Comparison of ENCODE assay signal across 21 cellular contexts in the genomic region with DNA sequence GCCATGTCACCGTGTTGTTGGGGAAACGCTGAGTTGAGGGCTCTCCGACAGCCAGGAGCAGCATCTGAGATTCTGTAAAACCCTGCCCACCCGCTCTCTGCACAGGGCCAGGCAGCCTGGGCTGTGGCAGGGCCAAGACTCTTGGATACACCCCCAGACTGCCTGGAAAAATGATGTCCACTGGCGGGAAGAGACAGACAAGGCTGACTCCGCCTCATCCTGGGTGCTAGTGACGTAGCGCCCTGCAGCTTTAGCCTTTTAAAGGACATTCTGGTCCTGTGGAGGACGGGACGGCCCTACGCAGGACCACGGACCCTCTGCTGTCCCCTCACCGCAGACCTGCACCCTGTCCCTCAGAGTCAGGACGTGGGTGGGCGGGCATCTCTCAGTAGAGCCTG. TPM values are rescaled to one million over a fixed set of nuclear protein-coding genes. Genes with fewer than 3 reads are reported as not detected.
DNase-seq lines count a peak whose midpoint lies in the region; ATAC-seq and TF ChIP-seq lines count a peak whose summit lies in the region.
"Had no signal": no experiment of that assay in that cellular context is flagged by ENCODE, and none has a peak within 500 bp of the region (broad histone marks: within the 10 kb centered on the region; RNA-seq: fewer than 3 reads in every experiment).

No MANE protein-coding gene starts in this region.

- no peak overlapping the region for H4K8ac ChIP-seq in neuronal stem cell (ENCODE audit: low read depth, low read length)

- no peak for TF ChIP-seq CTCF in activated CD8-positive, alpha-beta T cell treated with anti-CD3 and anti-CD28 coated beads for 36 hours (IDR thresholded peaks at IDR 0.05)
- TF ChIP-seq CTCF in endodermal cell (conservative IDR thresholded peaks at IDR 0.05) (no peak), OCI-LY7 (conservative IDR thresholded peaks at IDR 0.05; ENCODE audit: low read length) (no peak)

- peaks cover 11% of the 10 kb centered on the region for H3K27me3 Mint-ChIP-seq in activated CD8-positive, alpha-beta T cell treated with anti-CD3 and anti-CD28 coated beads, Interleukin-2, amount 10 ng/mL, durations not matched to agents 7 days and 5 days (ENCODE audit: low read depth)
- H3K27me3 Mint-ChIP-seq in activated CD8-positive, alpha-beta T cell treated with anti-CD3 and anti-CD28 coated beads for 36 hours: peaks cover 19% of the 10 kb centered on the region
- H3K27me3 Mint-ChIP-seq in endodermal cell (ENCODE audit: insufficient read depth): no peaks in the 10 kb centered on the region
- peaks cover 33% of the 10 kb centered on the region for H3K27me3 Mint-ChIP-seq in stimulated activated memory B cell treated with anti-CD40 and anti-IgM and Interleukin-4, amounts not matched to agents 10 μg/mL and 1 μg/mL and 100 μg/mL, for 72 hours

- H2BK5ac ChIP-seq in neuronal stem cell (ENCODE audit: low read length): no peak overlapping the region

- H3K27ac Mint-ChIP-seq in activated CD8-positive, alpha-beta T cell treated with anti-CD3 and anti-CD28 coated beads, Interleukin-2, amount 10 ng/mL, durations not matched to agents 7 days and 5 days: no peak overlapping the region
- H3K27ac Mint-ChIP-seq in activated CD8-positive, alpha-beta T cell treated with anti-CD3 and anti-CD28 coated beads for 36 hours: no peak overlapping the region
- H3K27ac Mint-ChIP-seq in endodermal cell: no peak overlapping the region
- no peak overlapping the region for H3K27ac Mint-ChIP-seq in stimulated activated memory B cell treated with anti-CD40 and anti-IgM and Interleukin-4, amounts not matched to agents 10 μg/mL and 1 μg/mL and 100 μg/mL, for 72 hours
- H3K27ac Mint-ChIP-seq: CD8-positive, alpha-beta T cell had no signal

- H3K23ac ChIP-seq in neuronal stem cell (ENCODE audit: low read depth, low read length, poor library complexity): peak overlapping the region; percentile 26

- no peaks in the 10 kb centered on the region for H3K79me2 ChIP-seq in OCI-LY7 (ENCODE audit: insufficient read depth, low read depth, low read length)

- no peak overlapping the region for H4K91ac ChIP-seq in neuronal stem cell (ENCODE audit: low read depth, low read length, poor library complexity)

- no peaks in the 10 kb centered on the region for H3K79me1 ChIP-seq in neuronal stem cell (ENCODE audit: low read depth, low read length)

- no peak overlapping the region for H3K18ac ChIP-seq in neuronal stem cell (ENCODE audit: low read length)

- no peaks in the 10 kb centered on the region for H3K9me2 ChIP-seq in OCI-LY7 (ENCODE audit: insufficient read depth, low read length)

- H3K9me3 Mint-ChIP-seq in activated CD8-positive, alpha-beta T cell treated with anti-CD3 and anti-CD28 coated beads, Interleukin-2, amount 10 ng/mL, durations not matched to agents 7 days and 5 days (ENCODE audit: insufficient read depth): no peaks in the 10 kb centered on the region
- no peaks in the 10 kb centered on the region for H3K9me3 Mint-ChIP-seq in activated CD8-positive, alpha-beta T cell treated with anti-CD3 and anti-CD28 coated beads for 36 hours
- peaks cover 90% of the 10 kb centered on the region for H3K9me3 Mint-ChIP-seq in endodermal cell
- H3K9me3 Mint-ChIP-seq in stimulated activated memory B cell treated with anti-CD40 and anti-IgM and Interleukin-4, amounts not matched to agents 10 μg/mL and 1 μg/mL and 100 μg/mL, for 72 hours: peaks cover 5% of the 10 kb centered on the region
- H3K9me3 Mint-ChIP-seq: CD8-positive, alpha-beta T cell; IgD-negative memory B cell had no signal

- no peak overlapping the region for H3K4me2 ChIP-seq in neuronal stem cell (ENCODE audit: insufficient read depth, low read length, poor library complexity, severe bottlenecking)
- no peak overlapping the region for H3K4me2 ChIP-seq in OCI-LY7 (ENCODE audit: low read length)
- H3K4me2 ChIP-seq: A549 had no signal

- WGBS in endodermal cell (ENCODE audit: insufficient coverage in 1 of 2, insufficient read length in 1 of 2), 2 experiments: 73 to 78% methylated on average over 7 to 15 of the region's 15 CpGs
- WGBS in neuronal stem cell (ENCODE audit: extremely low coverage in 2 of 2, insufficient read length in 2 of 2, insufficient replicate concordance in 1 of 2), 2 donors: no CpG with 5 or more reads among the region's 15 CpGs

- H3K36me3 ChIP-seq in endodermal cell (ENCODE audit: control insufficient read depth, insufficient read depth, low read length) (no peaks in the 10 kb centered on the region), neuronal stem cell (replicated peaks in 1 of 2; ENCODE audit: control insufficient read depth in 2 of 2, insufficient read depth in 2 of 2, low read length in 2 of 2) (no peaks in the 10 kb centered on the region), OCI-LY7 (ENCODE audit: insufficient read depth, low read length) (no peaks in the 10 kb centered on the region)
- H3K36me3 ChIP-seq: BLaER1 treated with 17β-estradiol and CSF1 and Interleukin-3, amounts not matched to agents 10 nM and 100 nM had no signal

- H2BK120ac ChIP-seq in neuronal stem cell (ENCODE audit: low read depth, low read length): peak overlapping the region; percentile 31

- peak overlapping the region; percentile 41 for H3K4me3 ChIP-seq in endodermal cell (ENCODE audit: low read length)
- H3K4me3 ChIP-seq in neuronal stem cell (ENCODE audit: low read length in 2 of 2): peak overlapping the region in 1 of 2 donors; percentile 77
- no peak overlapping the region for H3K4me3 ChIP-seq in OCI-LY7 (ENCODE audit: low read depth, low read length, poor library complexity, severe bottlenecking)
- H3K4me3 ChIP-seq: A549 had no signal

- no peak for ATAC-seq in activated CD8-positive, alpha-beta T cell treated with anti-CD3 and anti-CD28 coated beads, Interleukin-2, amount 10 ng/mL, durations not matched to agents 7 days and 5 days
- no peak for ATAC-seq in activated CD8-positive, alpha-beta T cell treated with anti-CD3 and anti-CD28 coated beads for 36 hours
- ATAC-seq in stimulated activated memory B cell treated with anti-CD40 and anti-IgM and Interleukin-4, amounts not matched to agents 10 μg/mL and 1 μg/mL and 100 μg/mL, for 72 hours: no peak
- ATAC-seq: A549; CD8-positive, alpha-beta T cell; HCT116; HepG2 had no signal

- H3K27me3 ChIP-seq in endodermal cell (ENCODE audit: control insufficient read depth, insufficient read depth, low read length, poor library complexity, severe bottlenecking) (no peaks in the 10 kb centered on the region), neuronal stem cell (ENCODE audit: control insufficient read depth in 3 of 3, insufficient read depth in 3 of 3, low read depth in 1 of 3, low read length in 3 of 3) (peaks cover 0 to 11% (median 2%) of the 10 kb centered on the region in 3 experiments)
- H3K27me3 ChIP-seq: BLaER1 treated with 17β-estradiol and CSF1 and Interleukin-3, amounts not matched to agents 10 nM and 100 nM had no signal

- peak overlapping the region; percentile 66 for H3K4ac ChIP-seq in neuronal stem cell (ENCODE audit: low read length)

- no peak overlapping the region for H3K27ac ChIP-seq in endodermal cell (ENCODE audit: low read depth, low read length)
- H3K27ac ChIP-seq in neuronal stem cell (replicated peaks; ENCODE audit: low read length): no peak overlapping the region
- H3K27ac ChIP-seq in OCI-LY7 (ENCODE audit: low read depth, low read length, poor library complexity, severe bottlenecking): no peak overlapping the region
- H3K27ac ChIP-seq: 22Rv1, A549 had no signal

- no peak overlapping the region for H3K9ac ChIP-seq in endodermal cell (ENCODE audit: extremely low read depth, low read length, poor library complexity, severe bottlenecking)
- H3K9ac ChIP-seq in neuronal stem cell (ENCODE audit: low read depth, low read length, poor library complexity): no peak overlapping the region

- no peaks in the 10 kb centered on the region for H4K20me1 ChIP-seq in OCI-LY7 (ENCODE audit: insufficient read depth, low read length)
- H4K20me1 ChIP-seq: BLaER1 treated with 17β-estradiol and CSF1 and Interleukin-3, amounts not matched to agents 10 nM and 100 nM had no signal

- POLR2A ChIA-PET in activated CD8-positive, alpha-beta T cell treated with anti-CD3 and anti-CD28 coated beads, Interleukin-2, amount 10 ng/mL, durations not matched to agents 7 days and 5 days (lab: Charles Lee): no interaction called here
- POLR2A ChIA-PET in activated CD8-positive, alpha-beta T cell treated with anti-CD3 and anti-CD28 coated beads for 36 hours (lab: Charles Lee): no interaction called here
- POLR2A ChIA-PET in OCI-LY7 (lab: Charles Lee): no interaction called here

- H2AK5ac ChIP-seq in neuronal stem cell (ENCODE audit: low read depth, low read length): no peak overlapping the region

- H3K14ac ChIP-seq in neuronal stem cell (ENCODE audit: low read length): no peak overlapping the region

- H2BK12ac ChIP-seq in neuronal stem cell (ENCODE audit: low read length): no peak overlapping the region

- no peak overlapping the region for H3K4me3 Mint-ChIP-seq in activated CD8-positive, alpha-beta T cell treated with anti-CD3 and anti-CD28 coated beads, Interleukin-2, amount 10 ng/mL, durations not matched to agents 7 days and 5 days
- no peak overlapping the region for H3K4me3 Mint-ChIP-seq in activated CD8-positive, alpha-beta T cell treated with anti-CD3 and anti-CD28 coated beads for 36 hours
- no peak overlapping the region for H3K4me3 Mint-ChIP-seq in endodermal cell
- H3K4me3 Mint-ChIP-seq in stimulated activated memory B cell treated with anti-CD40 and anti-IgM and Interleukin-4, amounts not matched to agents 10 μg/mL and 1 μg/mL and 100 μg/mL, for 72 hours: no peak overlapping the region
- H3K4me3 Mint-ChIP-seq: CD8-positive, alpha-beta T cell had no signal

- H3K36me3 Mint-ChIP-seq in activated CD8-positive, alpha-beta T cell treated with anti-CD3 and anti-CD28 coated beads, Interleukin-2, amount 10 ng/mL, durations not matched to agents 7 days and 5 days (ENCODE audit: low read depth): no peaks in the 10 kb centered on the region
- H3K36me3 Mint-ChIP-seq in activated CD8-positive, alpha-beta T cell treated with anti-CD3 and anti-CD28 coated beads for 36 hours (ENCODE audit: low read depth): no peaks in the 10 kb centered on the region
- H3K36me3 Mint-ChIP-seq in endodermal cell (ENCODE audit: low read depth): peaks cover 2% of the 10 kb centered on the region
- H3K36me3 Mint-ChIP-seq in stimulated activated memory B cell treated with anti-CD40 and anti-IgM and Interleukin-4, amounts not matched to agents 10 μg/mL and 1 μg/mL and 100 μg/mL, for 72 hours: no peaks in the 10 kb centered on the region
- H3K36me3 Mint-ChIP-seq: CD8-positive, alpha-beta T cell; IgD-negative memory B cell had no signal

- H3K9me3 ChIP-seq in endodermal cell (ENCODE audit: control insufficient read depth, low read length) (peaks cover 54% of the 10 kb centered on the region), neuronal stem cell (replicated peaks in 1 of 2; ENCODE audit: control insufficient read depth in 2 of 2, insufficient read depth in 1 of 2, low read depth in 1 of 2, low read length in 2 of 2) (peaks cover 0 to 45% of the 10 kb centered on the region in 2 donors), OCI-LY7 (ENCODE audit: low read length) (no peaks in the 10 kb centered on the region)
- H3K9me3 ChIP-seq: BLaER1 treated with 17β-estradiol and CSF1 and Interleukin-3, amounts not matched to agents 10 nM and 100 nM had no signal

- H3K4me1 Mint-ChIP-seq in activated CD8-positive, alpha-beta T cell treated with anti-CD3 and anti-CD28 coated beads, Interleukin-2, amount 10 ng/mL, durations not matched to agents 7 days and 5 days (ENCODE audit: low read depth): peaks cover 12% of the 10 kb centered on the region
- H3K4me1 Mint-ChIP-seq in activated CD8-positive, alpha-beta T cell treated with anti-CD3 and anti-CD28 coated beads for 36 hours (ENCODE audit: low read depth): peaks cover 7% of the 10 kb centered on the region
- no peaks in the 10 kb centered on the region for H3K4me1 Mint-ChIP-seq in endodermal cell
- peaks cover 18% of the 10 kb centered on the region for H3K4me1 Mint-ChIP-seq in stimulated activated memory B cell treated with anti-CD40 and anti-IgM and Interleukin-4, amounts not matched to agents 10 μg/mL and 1 μg/mL and 100 μg/mL, for 72 hours

- no peak overlapping the region for H2AFZ ChIP-seq in neuronal stem cell (ENCODE audit: low read length)
- no peak overlapping the region for H2AFZ ChIP-seq in OCI-LY7 (ENCODE audit: low read length)

- no TSS peak for BruUV-seq in OCI-LY7 (replicated peaks; lab: Mats Ljungman, UMichigan)

- H3K4me1 ChIP-seq in endodermal cell (ENCODE audit: control insufficient read depth, insufficient read depth, low read length) (no peaks in the 10 kb centered on the region), neuronal stem cell (ENCODE audit: control insufficient read depth in 2 of 2, insufficient read depth in 1 of 2, low read depth in 1 of 2, low read length in 2 of 2) (no peaks in the 10 kb centered on the region), OCI-LY7 (ENCODE audit: insufficient read depth, low read length, poor library complexity, severe bottlenecking) (peaks cover 2% of the 10 kb centered on the region)
- H3K4me1 ChIP-seq: A549 had no signal

- CTCF ChIA-PET in activated CD8-positive, alpha-beta T cell treated with anti-CD3 and anti-CD28 coated beads, Interleukin-2, amount 10 ng/mL, durations not matched to agents 7 days and 5 days (lab: Charles Lee): no interaction called here
- CTCF ChIA-PET in activated CD8-positive, alpha-beta T cell treated with anti-CD3 and anti-CD28 coated beads for 36 hours (lab: Charles Lee): no interaction called here
- CTCF ChIA-PET in OCI-LY7 (lab: Charles Lee; ENCODE audit: unreplicated experiment): no interaction called here

- peak; percentile 16 for DNase-seq in activated CD8-positive, alpha-beta T cell treated with anti-CD3 and anti-CD28 coated beads, Interleukin-2, amount 10 ng/mL, durations not matched to agents 7 days and 5 days
- DNase-seq in activated CD8-positive, alpha-beta T cell treated with anti-CD3 and anti-CD28 coated beads for 36 hours: no peak
- DNase-seq in endodermal cell (no peak), neuronal stem cell (ENCODE audit: low spot score) (no peak), COLO829 (ENCODE audit: low spot score) (no peak), OCI-LY7 (ENCODE audit: low spot score) (no peak)
- DNase-seq: CD8-positive, alpha-beta T cell; COR-L47; DMS 273 treated with DMSO at 0.1 percent for 48 hours; DMS53; DND-41; GOT3; H7; KG1 had no signal

- intact Hi-C loops in activated CD8-positive, alpha-beta T cell treated with anti-CD3 and anti-CD28 coated beads for 36 hours (cut with micrococcal nuclease): no loop called here
- intact Hi-C loops in OCI-LY7 (cut with micrococcal nuclease; ENCODE audit: unreplicated experiment): no loop called here

- no peak overlapping the region for H2BK15ac ChIP-seq in neuronal stem cell (ENCODE audit: low read length)

RNA-seq across cellular contexts. Expression of gene LILRA2, which starts 20.7 kb away (rescaled TPM):
- total RNA-seq in activated CD8-positive, alpha-beta T cell treated with anti-CD3 and anti-CD28 coated beads, Interleukin-2, amount 10 ng/mL, durations not matched to agents 7 days and 5 days: not detected
- total RNA-seq in activated CD8-positive, alpha-beta T cell treated with anti-CD3 and anti-CD28 coated beads for 36 hours: not detected
- not detected for total RNA-seq in endodermal cell
- not detected for polyA plus RNA-seq in endodermal cell (2013, experiment 1 of 2)
- polyA plus RNA-seq in endodermal cell (2013, experiment 2 of 2): not detected
- polyA plus RNA-seq in neuronal stem cell (2013, experiment 1 of 2): not detected
- polyA plus RNA-seq in neuronal stem cell (2013, experiment 2 of 2): not detected
- 0.38 and 0.44 TPM in 2 replicates for total RNA-seq in OCI-LY7 (2014; rRNA removed; shearing (Covaris generic))
- 5.0 and 5.5 TPM in 2 replicates for total RNA-seq in OCI-LY7 (2022)
- total RNA-seq: CD8-positive, alpha-beta T cell; H7; HepG2 had no signal
- polyA plus RNA-seq: A549 had no signal

RNA-seq across cellular contexts. Expression of gene LILRA1, which starts 40.5 kb away (rescaled TPM):
- total RNA-seq in activated CD8-positive, alpha-beta T cell treated with anti-CD3 and anti-CD28 coated beads, Interleukin-2, amount 10 ng/mL, durations not matched to agents 7 days and 5 days: not detected
- not detected for total RNA-seq in activated CD8-positive, alpha-beta T cell treated with anti-CD3 and anti-CD28 coated beads for 36 hours
- not detected for total RNA-seq in endodermal cell
- polyA plus RNA-seq in endodermal cell (2013, experiment 1 of 2): not detected
- polyA plus RNA-seq in endodermal cell (2013, experiment 2 of 2): not detected
- not detected for polyA plus RNA-seq in neuronal stem cell (2013, experiment 1 of 2)
- not detected for polyA plus RNA-seq in neuronal stem cell (2013, experiment 2 of 2)
- not detected in 2 replicates for total RNA-seq in OCI-LY7 (2014; rRNA removed; shearing (Covaris generic))
- total RNA-seq in OCI-LY7 (2022): not detected in 2 replicates
- total RNA-seq: CD8-positive, alpha-beta T cell; H7; HepG2 had no signal
- polyA plus RNA-seq: A549, HepG2, IgD-negative memory B cell had no signal

RNA-seq across cellular contexts. Expression of gene LAIR2, which starts 50.3 kb away (rescaled TPM):
- 1 to 10 TPM; 1.4 to 1.6 TPM for total RNA-seq in activated CD8-positive, alpha-beta T cell treated with anti-CD3 and anti-CD28 coated beads, Interleukin-2, amount 10 ng/mL, durations not matched to agents 7 days and 5 days
- total RNA-seq in activated CD8-positive, alpha-beta T cell treated with anti-CD3 and anti-CD28 coated beads for 36 hours: 1 to 10 TPM; 1.5 to 2.1 TPM
- not detected for total RNA-seq in endodermal cell
- polyA plus RNA-seq in endodermal cell (2013, experiment 1 of 2): not detected
- polyA plus RNA-seq in endodermal cell (2013, experiment 2 of 2): not detected
- not detected for polyA plus RNA-seq in neuronal stem cell (2013, experiment 1 of 2)
- polyA plus RNA-seq in neuronal stem cell (2013, experiment 2 of 2): not detected
- total RNA-seq in OCI-LY7 (2014; rRNA removed; shearing (Covaris generic)): not detected in 2 replicates
- not detected in 2 replicates for total RNA-seq in OCI-LY7 (2022)
- total RNA-seq: CD8-positive, alpha-beta T cell; H7 had no signal
- polyA plus RNA-seq: A549 had no signal
